In the genomic region with DNA sequence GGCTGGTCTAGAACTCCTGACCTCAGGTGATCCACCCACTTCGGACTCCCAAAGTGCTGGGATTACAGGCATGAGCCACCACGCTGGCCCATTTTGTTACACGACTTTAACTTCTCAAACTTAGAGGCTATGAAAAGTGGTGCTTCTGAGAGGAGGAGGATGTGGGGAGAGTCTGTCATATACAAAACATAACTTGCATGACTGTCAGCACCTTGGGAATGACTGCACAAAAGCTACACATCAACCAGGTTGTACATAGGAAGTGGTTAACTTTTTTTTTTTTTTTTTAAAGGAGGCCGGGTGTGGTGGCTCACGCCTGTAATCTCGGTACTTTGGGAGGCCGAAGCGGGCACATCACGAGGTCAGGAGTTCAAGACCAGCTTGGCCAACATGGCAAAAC, we compare ENCODE assay signal across 24 cellular contexts. TPM values are rescaled to one million over a fixed set of nuclear protein-coding genes. Genes with fewer than 3 reads are reported as not detected.
DNase-seq lines count a peak whose midpoint lies in the region; ATAC-seq and TF ChIP-seq lines count a peak whose summit lies in the region.
"Had no signal": no experiment of that assay in that cellular context is flagged by ENCODE, and none has a peak within 500 bp of the region (broad histone marks: within the 10 kb centered on the region; RNA-seq: fewer than 3 reads in every experiment).

No MANE protein-coding gene starts in this region.

- CTCF ChIA-PET in activated CD8-positive, alpha-beta T cell treated with anti-CD3 and anti-CD28 coated beads for 36 hours (lab: Charles Lee), result interaction anchor here (0.7 to 6.3 kb wide), 4 partner anchors 11 to 297 kb away, joined by 3 to 39 read pairs (median 4); no protein-coding TSS in a partner anchor
- CTCF ChIA-PET in Caco-2 (lab: Charles Lee), result interaction anchor here (0.7 to 1.8 kb wide), 2 partner anchors 12 to 85 kb away, joined by 3 to 6 read pairs; no protein-coding TSS in a partner anchor

- no peak overlapping the region for H3K4me3 Mint-ChIP-seq in activated CD4-positive, alpha-beta T cell treated with anti-CD3 and anti-CD28 coated beads, Interleukin-2, amount 10 ng/mL, durations not matched to agents 24 days and 14 days
- H3K4me3 Mint-ChIP-seq in activated naive CD8-positive, alpha-beta T cell treated with anti-CD3 and anti-CD28 coated beads, Interleukin-2, amount 10 ng/mL, durations not matched to agents 7 days and 5 days, result no peak overlapping the region
- no peak overlapping the region for H3K4me3 Mint-ChIP-seq in activated naive CD8-positive, alpha-beta T cell treated with anti-CD3 and anti-CD28 coated beads, Interleukin-2, amount 50 U/mL, for 24 hours
- H3K4me3 Mint-ChIP-seq in activated CD8-positive, alpha-beta T cell treated with anti-CD3 and anti-CD28 coated beads for 36 hours, result no peak overlapping the region
- no peak overlapping the region for H3K4me3 Mint-ChIP-seq in Caco-2 (ENCODE audit: unreplicated experiment)
- H3K4me3 Mint-ChIP-seq: CD8-positive, alpha-beta memory T cell had no signal

- peak; percentile 68 for ATAC-seq in activated naive CD8-positive, alpha-beta T cell treated with anti-CD3 and anti-CD28 coated beads, Interleukin-2, amount 10 ng/mL, durations not matched to agents 7 days and 5 days (ENCODE audit: low read depth)
- no peak for ATAC-seq in activated naive CD8-positive, alpha-beta T cell treated with anti-CD3 and anti-CD28 coated beads, Interleukin-2, amount 50 U/mL, for 24 hours
- peak; percentile 68 for ATAC-seq in activated CD8-positive, alpha-beta T cell treated with anti-CD3 and anti-CD28 coated beads for 36 hours
- ATAC-seq: HCT116 had no signal

- peak overlapping the region; percentile 39 for H3K27ac Mint-ChIP-seq in activated CD4-positive, alpha-beta T cell treated with anti-CD3 and anti-CD28 coated beads, Interleukin-2, amount 10 ng/mL, durations not matched to agents 24 days and 14 days
- H3K27ac Mint-ChIP-seq in activated naive CD8-positive, alpha-beta T cell treated with anti-CD3 and anti-CD28 coated beads, Interleukin-2, amount 10 ng/mL, durations not matched to agents 7 days and 5 days, result peak overlapping the region; percentile 35
- no peak overlapping the region for H3K27ac Mint-ChIP-seq in activated naive CD8-positive, alpha-beta T cell treated with anti-CD3 and anti-CD28 coated beads, Interleukin-2, amount 50 U/mL, for 24 hours
- H3K27ac Mint-ChIP-seq in activated CD8-positive, alpha-beta T cell treated with anti-CD3 and anti-CD28 coated beads for 36 hours, result no peak overlapping the region
- H3K27ac Mint-ChIP-seq in Caco-2 (ENCODE audit: unreplicated experiment), result no peak overlapping the region

- BruUV-seq in Caco-2 (replicated peaks; lab: Mats Ljungman, UMichigan), result no TSS peak

- intact Hi-C loops in activated CD4-positive, alpha-beta T cell treated with anti-CD3 and anti-CD28 coated beads, Interleukin-2, amount 10 ng/mL, durations not matched to agents 24 days and 14 days (cut with micrococcal nuclease), result no loop called here
- intact Hi-C loops in activated CD8-positive, alpha-beta T cell treated with anti-CD3 and anti-CD28 coated beads for 36 hours (cut with micrococcal nuclease), result no loop called here
- intact Hi-C loops in Caco-2 (cut with micrococcal nuclease; ENCODE audit: unreplicated experiment), result no loop called here

- no peaks in the 10 kb centered on the region for H3K9me3 Mint-ChIP-seq in activated CD4-positive, alpha-beta T cell treated with anti-CD3 and anti-CD28 coated beads, Interleukin-2, amount 10 ng/mL, durations not matched to agents 24 days and 14 days
- peaks cover 2% of the 10 kb centered on the region for H3K9me3 Mint-ChIP-seq in activated naive CD8-positive, alpha-beta T cell treated with anti-CD3 and anti-CD28 coated beads, Interleukin-2, amount 10 ng/mL, durations not matched to agents 7 days and 5 days
- no peaks in the 10 kb centered on the region for H3K9me3 Mint-ChIP-seq in activated naive CD8-positive, alpha-beta T cell treated with anti-CD3 and anti-CD28 coated beads, Interleukin-2, amount 50 U/mL, for 24 hours
- H3K9me3 Mint-ChIP-seq in activated CD8-positive, alpha-beta T cell treated with anti-CD3 and anti-CD28 coated beads for 36 hours, result no peaks in the 10 kb centered on the region
- no peaks in the 10 kb centered on the region for H3K9me3 Mint-ChIP-seq in Caco-2 (ENCODE audit: unreplicated experiment)
- H3K9me3 Mint-ChIP-seq: CD8-positive, alpha-beta memory T cell had no signal

- POLR2A ChIA-PET in activated naive CD8-positive, alpha-beta T cell treated with anti-CD3 and anti-CD28 coated beads, Interleukin-2, amount 10 ng/mL, durations not matched to agents 7 days and 5 days (lab: Charles Lee), result interaction anchor here (0.6 to 0.7 kb wide), 2 partner anchors 207 to 1305 kb away, joined by 3 read pairs; no protein-coding TSS in a partner anchor
- POLR2A ChIA-PET in activated CD8-positive, alpha-beta T cell treated with anti-CD3 and anti-CD28 coated beads for 36 hours (lab: Charles Lee), result interaction anchor here (0.9 kb wide), 1 partner anchor 316 kb away, joined by 3 read pairs; no protein-coding TSS in a partner anchor
- POLR2A ChIA-PET in Caco-2 (lab: Charles Lee), result no interaction called here

- peaks cover 8% of the 10 kb centered on the region for H3K4me1 Mint-ChIP-seq in activated CD4-positive, alpha-beta T cell treated with anti-CD3 and anti-CD28 coated beads, Interleukin-2, amount 10 ng/mL, durations not matched to agents 24 days and 14 days
- H3K4me1 Mint-ChIP-seq in activated naive CD8-positive, alpha-beta T cell treated with anti-CD3 and anti-CD28 coated beads, Interleukin-2, amount 10 ng/mL, durations not matched to agents 7 days and 5 days, result peaks cover 12% of the 10 kb centered on the region
- H3K4me1 Mint-ChIP-seq in activated naive CD8-positive, alpha-beta T cell treated with anti-CD3 and anti-CD28 coated beads, Interleukin-2, amount 50 U/mL, for 24 hours, result peaks cover 3% of the 10 kb centered on the region
- peaks cover 3% of the 10 kb centered on the region for H3K4me1 Mint-ChIP-seq in activated CD8-positive, alpha-beta T cell treated with anti-CD3 and anti-CD28 coated beads for 36 hours (ENCODE audit: low read depth)
- peaks cover 9% of the 10 kb centered on the region for H3K4me1 Mint-ChIP-seq in Caco-2 (ENCODE audit: low read depth, unreplicated experiment)

- H3K4me1 ChIP-seq in Caco-2, result peaks cover 3% of the 10 kb centered on the region

- no peaks in the 10 kb centered on the region for H3K27me3 ChIP-seq in Caco-2 (replicated peaks; ENCODE audit: control insufficient read depth, insufficient read depth, low read length)

- no peak overlapping the region for H3K4me3 ChIP-seq in Caco-2 (ENCODE audit: low read depth, low read length)
- H3K4me3 ChIP-seq: PC-9 had no signal

- TF ChIP-seq CTCF in activated CD8-positive, alpha-beta T cell treated with anti-CD3 and anti-CD28 coated beads for 36 hours (IDR thresholded peaks at IDR 0.05), result no peak
- no peak for TF ChIP-seq CTCF in Caco-2 (IDR thresholded peaks at IDR 0.05; ENCODE audit: insufficient read depth in 1 of 2, low read depth in 1 of 2, low read length in 1 of 2, severe bottlenecking in 1 of 2, unreplicated experiment in 1 of 2)

- peaks cover 71% of the 10 kb centered on the region for H3K36me3 Mint-ChIP-seq in activated CD4-positive, alpha-beta T cell treated with anti-CD3 and anti-CD28 coated beads, Interleukin-2, amount 10 ng/mL, durations not matched to agents 24 days and 14 days (ENCODE audit: low read depth)
- peaks cover 58% of the 10 kb centered on the region for H3K36me3 Mint-ChIP-seq in activated naive CD8-positive, alpha-beta T cell treated with anti-CD3 and anti-CD28 coated beads, Interleukin-2, amount 10 ng/mL, durations not matched to agents 7 days and 5 days
- H3K36me3 Mint-ChIP-seq in activated naive CD8-positive, alpha-beta T cell treated with anti-CD3 and anti-CD28 coated beads, Interleukin-2, amount 50 U/mL, for 24 hours (ENCODE audit: low read depth), result peaks cover 55% of the 10 kb centered on the region
- peaks cover 37% of the 10 kb centered on the region for H3K36me3 Mint-ChIP-seq in activated CD8-positive, alpha-beta T cell treated with anti-CD3 and anti-CD28 coated beads for 36 hours (ENCODE audit: low read depth)
- peaks cover 59% of the 10 kb centered on the region for H3K36me3 Mint-ChIP-seq in Caco-2 (ENCODE audit: insufficient read depth, unreplicated experiment)

- no peak for DNase-seq in activated CD4-positive, alpha-beta T cell treated with anti-CD3 and anti-CD28 coated beads, Interleukin-2, amount 10 ng/mL, durations not matched to agents 24 days and 14 days
- no peak for DNase-seq in activated CD4-positive, alpha-beta T cell treated with anti-CD3 and anti-CD28 coated beads for 48 hours
- no peak for DNase-seq in activated naive CD8-positive, alpha-beta T cell treated with anti-CD3 and anti-CD28 coated beads, Interleukin-2, amount 10 ng/mL, durations not matched to agents 7 days and 5 days
- no peak for DNase-seq in activated naive CD8-positive, alpha-beta T cell treated with anti-CD3 and anti-CD28 coated beads, Interleukin-2, amount 50 U/mL, for 24 hours
- no peak for DNase-seq in activated CD8-positive, alpha-beta T cell treated with anti-CD3 and anti-CD28 coated beads for 36 hours
- DNase-seq in AG08396 (ENCODE audit: low spot score), result no peak
- no peak for DNase-seq in Caco-2
- DNase-seq: 8988T; AML-193; CD8-positive, alpha-beta memory T cell; DMS53; EL; GF-D8; KG1; NCI-H1092; NCI-H1436 treated with DMSO at 0.1 percent for 48 hours; NCI-H2029; NCI-H226; NCI-H510A treated with DMSO at 0.1 percent for 48 hours; NCI-H748 treated with DMSO at 0.1 percent for 48 hours; PC-9; RPMI8226; SHP77 had no signal

- no peaks in the 10 kb centered on the region for H3K36me3 ChIP-seq in Caco-2 (ENCODE audit: control insufficient read depth, insufficient read depth, low read length)

- H3K27me3 Mint-ChIP-seq in activated CD4-positive, alpha-beta T cell treated with anti-CD3 and anti-CD28 coated beads, Interleukin-2, amount 10 ng/mL, durations not matched to agents 24 days and 14 days, result no peaks in the 10 kb centered on the region
- H3K27me3 Mint-ChIP-seq in activated naive CD8-positive, alpha-beta T cell treated with anti-CD3 and anti-CD28 coated beads, Interleukin-2, amount 10 ng/mL, durations not matched to agents 7 days and 5 days, result no peaks in the 10 kb centered on the region
- no peaks in the 10 kb centered on the region for H3K27me3 Mint-ChIP-seq in activated naive CD8-positive, alpha-beta T cell treated with anti-CD3 and anti-CD28 coated beads, Interleukin-2, amount 50 U/mL, for 24 hours
- no peaks in the 10 kb centered on the region for H3K27me3 Mint-ChIP-seq in activated CD8-positive, alpha-beta T cell treated with anti-CD3 and anti-CD28 coated beads for 36 hours
- no peaks in the 10 kb centered on the region for H3K27me3 Mint-ChIP-seq in Caco-2 (ENCODE audit: insufficient read depth, unreplicated experiment)
- H3K27me3 Mint-ChIP-seq: CD8-positive, alpha-beta memory T cell had no signal

- no peaks in the 10 kb centered on the region for H3K9me3 ChIP-seq in Caco-2

RNA-seq across cellular contexts. Expression of a gene that starts 43.4 kb away (rescaled TPM):
- total RNA-seq in activated CD4-positive, alpha-beta T cell treated with anti-CD3 and anti-CD28 coated beads, Interleukin-2, amount 10 ng/mL, durations not matched to agents 24 days and 14 days, result 9.6 and 10.4 TPM in 2 replicates
- 1 to 10 TPM; 2.5 to 3.1 TPM for total RNA-seq in activated naive CD8-positive, alpha-beta T cell treated with anti-CD3 and anti-CD28 coated beads, Interleukin-2, amount 10 ng/mL, durations not matched to agents 7 days and 5 days
- total RNA-seq in activated CD8-positive, alpha-beta T cell treated with anti-CD3 and anti-CD28 coated beads for 36 hours, result 1 to 10 TPM; 5.2 to 6.1 TPM
- total RNA-seq in Caco-2 (2022), result 32.9 and 35.2 TPM in 2 replicates

Comparison
In these comparisons a context has a peak if more than half of its experiments do, and no peak if none do; other contexts are left out.
1. H3K27ac Mint-ChIP-seq: peak in activated CD4-positive, alpha-beta T cell treated with anti-CD3 and anti-CD28 coated beads, Interleukin-2, amount 10 ng/mL, durations not matched to agents 24 days and 14 days (single experiment) and activated naive CD8-positive, alpha-beta T cell treated with anti-CD3 and anti-CD28 coated beads, Interleukin-2, amount 10 ng/mL, durations not matched to agents 7 days and 5 days (single experiment); none in activated naive CD8-positive, alpha-beta T cell treated with anti-CD3 and anti-CD28 coated beads, Interleukin-2, amount 50 U/mL, for 24 hours (single experiment), activated CD8-positive, alpha-beta T cell treated with anti-CD3 and anti-CD28 coated beads for 36 hours (single experiment) and Caco-2 (single experiment).